Comparison of ENCODE assay signal across 9 cellular contexts in genomic region chr4:3480528-3481112, GRCh38. TPM values are rescaled to one million over a fixed set of nuclear protein-coding genes. Genes with fewer than 3 reads are reported as not detected.
DNase-seq lines count a peak whose midpoint lies in the region; ATAC-seq and TF ChIP-seq lines count a peak whose summit lies in the region.
"Had no signal": no experiment of that assay in that cellular context is flagged by ENCODE, and none has a peak within 500 bp of the region (broad histone marks: within the 10 kb centered on the region; RNA-seq: fewer than 3 reads in every experiment).

No MANE protein-coding gene starts in this region.

- H3K4me3 ChIP-seq in Panc1 (ENCODE audit: low read depth in 2 of 2, low read length in 2 of 2) (no peak overlapping the region), fibroblast of the aortic adventitia (ENCODE audit: low read depth, low read length) (no peak overlapping the region), stomach (no peak overlapping the region)

- peak; percentile 72 for ATAC-seq in Panc1

- peaks cover 14% of the 10 kb centered on the region for H3K4me1 ChIP-seq in Panc1 (ENCODE audit: control insufficient read depth, insufficient read depth, low read length)
- peaks cover 36 to 56% (median 53%) of the 10 kb centered on the region in 4 donors for H3K4me1 ChIP-seq in stomach

- no peak overlapping the region for H3K27ac ChIP-seq in Panc1 (ENCODE audit: low read length)
- H3K27ac ChIP-seq in stomach: peak overlapping the region in 1 of 5 donors; percentile 81

- no peaks in the 10 kb centered on the region for H3K36me3 Mint-ChIP-seq in activated T-helper 1 cell treated with anti-CD3 and anti-CD28 coated beads, Interleukin-12 subunit alpha, Interleukin-12 subunit beta, Interleukin-2, Interleukin-4 antibody, amounts not matched to agents 30 ng/mL and 10 ng/mL and 1 ng/mL, durations not matched to agents 14 hours and 24 hours and 36 hours (ENCODE audit: low read depth)
- no peaks in the 10 kb centered on the region for H3K36me3 Mint-ChIP-seq in neural crest cell (ENCODE audit: low read depth)

- no TSS peak for BruUV-seq in Panc1 (replicated peaks; lab: Mats Ljungman, UMichigan)

- peaks cover 8% of the 10 kb centered on the region for H3K27me3 Mint-ChIP-seq in activated T-helper 1 cell treated with anti-CD3 and anti-CD28 coated beads, Interleukin-12 subunit alpha, Interleukin-12 subunit beta, Interleukin-2, Interleukin-4 antibody, amounts not matched to agents 30 ng/mL and 10 ng/mL and 1 ng/mL, durations not matched to agents 14 hours and 24 hours and 36 hours (ENCODE audit: insufficient read depth)
- peaks cover 8% of the 10 kb centered on the region for H3K27me3 Mint-ChIP-seq in neural crest cell (ENCODE audit: low read depth)

- DNase-seq in NCI-H1105 treated with DMSO at 0.1 percent for 48 hours (lab: John Stamatoyannopoulos, UW) (peak; percentile 27), NCI-H1105 (lab: John Stamatoyannopoulos, UW) (no peak), HT1080 (ENCODE audit: low read depth) (peak; percentile 81), Panc1 (ENCODE audit: low read depth, low spot score) (peak; percentile 24), fibroblast of the aortic adventitia (ENCODE audit: low read depth) (peak; percentile 72), neural crest cell (ENCODE audit: low read depth, low spot score) (peak; percentile 100), stomach (peak; percentile 83)
- peak; percentile 61 for DNase-seq in activated T-helper 1 cell treated with anti-CD3 and anti-CD28 coated beads, Interleukin-12 subunit alpha, Interleukin-12 subunit beta, Interleukin-2, Interleukin-4 antibody, amounts not matched to agents 30 ng/mL and 10 ng/mL and 1 ng/mL, durations not matched to agents 14 hours and 24 hours and 36 hours (ENCODE audit: low spot score)

- CTCF ChIA-PET in Panc1 (lab: Charles Lee): interaction anchor here (0.6 to 1.6 kb wide), 8 partner anchors 11 to 400 kb away, joined by 3 to 5 read pairs (median 3); partner anchors contain the start of gene HGFAC

- no peak overlapping the region for H3K27ac Mint-ChIP-seq in activated T-helper 1 cell treated with anti-CD3 and anti-CD28 coated beads, Interleukin-12 subunit alpha, Interleukin-12 subunit beta, Interleukin-2, Interleukin-4 antibody, amounts not matched to agents 30 ng/mL and 10 ng/mL and 1 ng/mL, durations not matched to agents 14 hours and 24 hours and 36 hours
- H3K27ac Mint-ChIP-seq in neural crest cell (ENCODE audit: unreplicated experiment): no peak overlapping the region

- TF ChIP-seq CTCF in Panc1 (IDR thresholded peaks at IDR 0.05) (peak; percentile 98), fibroblast of the aortic adventitia (IDR thresholded peaks at IDR 0.05; ENCODE audit: insufficient read depth, low read length) (peak; percentile 100), neural crest cell (conservative IDR thresholded peaks at IDR 0.05) (peak; percentile 99), stomach (IDR thresholded peaks at IDR 0.05) (peak in 6 of 7 experiments; percentile 75 to 100 (median 96))

- in situ Hi-C loops in Panc1 (cut with HindIII; ENCODE audit: low pct_unique_long_range_greater_than_20kb, low sequenced_read_pairs): no loop called here

- no peak for TF ChIP-seq EP300 in stomach (IDR thresholded peaks at IDR 0.05)

- H3K9me3 Mint-ChIP-seq in activated T-helper 1 cell treated with anti-CD3 and anti-CD28 coated beads, Interleukin-12 subunit alpha, Interleukin-12 subunit beta, Interleukin-2, Interleukin-4 antibody, amounts not matched to agents 30 ng/mL and 10 ng/mL and 1 ng/mL, durations not matched to agents 14 hours and 24 hours and 36 hours: no peaks in the 10 kb centered on the region
- H3K9me3 Mint-ChIP-seq in neural crest cell: no peaks in the 10 kb centered on the region

- intact Hi-C loops in Panc1 (cut with micrococcal nuclease; ENCODE audit: unreplicated experiment) (no loop called here), stomach (cut with DNase I; ENCODE audit: low total_unique reads) (no loop called here)
- intact Hi-C loops in activated T-helper 1 cell treated with anti-CD3 and anti-CD28 coated beads, Interleukin-12 subunit alpha, Interleukin-12 subunit beta, Interleukin-2, Interleukin-4 antibody, amounts not matched to agents 30 ng/mL and 10 ng/mL and 1 ng/mL, durations not matched to agents 14 hours and 24 hours and 36 hours (cut with micrococcal nuclease): loop anchor here (1.0 kb wide), 2 partner anchors 134 to 374 kb away; no protein-coding TSS in a partner anchor

- H3K27me3 ChIP-seq in Panc1 (ENCODE audit: control insufficient read depth, insufficient read depth, low read length) (no peaks in the 10 kb centered on the region), stomach (peaks cover 0 to 72% (median 18%) of the 10 kb centered on the region in 3 donors)

- H3K9me3 ChIP-seq in Panc1 (ENCODE audit: control insufficient read depth, insufficient read depth, low read depth, low read length) (no peaks in the 10 kb centered on the region), stomach (no peaks in the 10 kb centered on the region)

- no peak overlapping the region for H3K4me3 Mint-ChIP-seq in activated T-helper 1 cell treated with anti-CD3 and anti-CD28 coated beads, Interleukin-12 subunit alpha, Interleukin-12 subunit beta, Interleukin-2, Interleukin-4 antibody, amounts not matched to agents 30 ng/mL and 10 ng/mL and 1 ng/mL, durations not matched to agents 14 hours and 24 hours and 36 hours
- peak overlapping the region; percentile 23 for H3K4me3 Mint-ChIP-seq in neural crest cell

- H3K36me3 ChIP-seq in Panc1 (ENCODE audit: control insufficient read depth, insufficient read depth, low read length) (no peaks in the 10 kb centered on the region), stomach (no peaks in the 10 kb centered on the region)

- POLR2A ChIA-PET in Panc1 (lab: Charles Lee): no interaction called here

- H3K4me1 Mint-ChIP-seq in activated T-helper 1 cell treated with anti-CD3 and anti-CD28 coated beads, Interleukin-12 subunit alpha, Interleukin-12 subunit beta, Interleukin-2, Interleukin-4 antibody, amounts not matched to agents 30 ng/mL and 10 ng/mL and 1 ng/mL, durations not matched to agents 14 hours and 24 hours and 36 hours (ENCODE audit: low read depth): no peaks in the 10 kb centered on the region
- peaks cover 16% of the 10 kb centered on the region for H3K4me1 Mint-ChIP-seq in neural crest cell

- no peak for TF ChIP-seq POLR2A in stomach (IDR thresholded peaks at IDR 0.05)

- 19 to 29% (median 23%) methylated on average over 14 to 17 of the region's 17 CpGs for WGBS in stomach, 5 donors

RNA-seq across cellular contexts. Expression of gene DOK7, which starts 17.5 kb away (rescaled TPM):
- not detected in 2 replicates for total RNA-seq in HT1080 (2014; rRNA removed; shearing (Covaris generic))
- polyA plus RNA-seq in HT1080 (2015; cell fraction: cytosol; rRNA removed): 0.05 TPM in 1 of 2 replicates, not detected in the other
- polyA plus RNA-seq in HT1080 (2015; cell fraction: nucleus; rRNA removed): 0.05 and 0.18 TPM in 2 replicates
- total RNA-seq in Panc1 (2021; ENCODE audit: unreplicated experiment): 2.4 TPM
- 1.9 TPM for polyA plus RNA-seq in Panc1 (2012; ENCODE audit: insufficient read length)
- not detected in 2 replicates for total RNA-seq in activated T-helper 1 cell treated with anti-CD3 and anti-CD28 coated beads, Interleukin-12 subunit alpha, Interleukin-12 subunit beta, Interleukin-2, Interleukin-4 antibody, amounts not matched to agents 30 ng/mL and 10 ng/mL and 1 ng/mL, durations not matched to agents 14 hours and 24 hours and 36 hours
- total RNA-seq in fibroblast of the aortic adventitia (ENCODE audit: low replicate concordance): not detected in 2 replicates
- 0.16 TPM in 1 of 2 replicates, not detected in the other for total RNA-seq in neural crest cell
- 1 to 10 TPM in 3 of 5 donors, under 1 TPM in 1, not detected in 1; 0.37 to 8.1 (median 4.6) TPM for total RNA-seq in stomach
- polyA plus RNA-seq in stomach: 1 to 10 TPM; 1.7 to 5.0 (median 4.3) TPM
- total RNA-seq: subcutaneous adipose tissue had no signal

RNA-seq across cellular contexts. Expression of gene HGFAC, which starts 38.9 kb away (rescaled TPM):
- not detected in 2 replicates for total RNA-seq in HT1080 (2014; rRNA removed; shearing (Covaris generic))
- not detected in 2 replicates for polyA plus RNA-seq in HT1080 (2015; cell fraction: cytosol; rRNA removed)
- polyA plus RNA-seq in HT1080 (2015; cell fraction: nucleus; rRNA removed): not detected in 2 replicates
- 0.59 TPM for total RNA-seq in Panc1 (2021; ENCODE audit: unreplicated experiment)
- 0.55 TPM for polyA plus RNA-seq in Panc1 (2012; ENCODE audit: insufficient read length)
- total RNA-seq in activated T-helper 1 cell treated with anti-CD3 and anti-CD28 coated beads, Interleukin-12 subunit alpha, Interleukin-12 subunit beta, Interleukin-2, Interleukin-4 antibody, amounts not matched to agents 30 ng/mL and 10 ng/mL and 1 ng/mL, durations not matched to agents 14 hours and 24 hours and 36 hours: not detected in 2 replicates
- not detected in 2 replicates for total RNA-seq in fibroblast of the aortic adventitia (ENCODE audit: low replicate concordance)
- total RNA-seq in neural crest cell: 1.3 and 1.6 TPM in 2 replicates
- total RNA-seq in stomach: not detected
- polyA plus RNA-seq in stomach: 1 to 10 TPM in 2 of 3 donors, under 1 TPM in 1; 0.50 to 3.4 (median 1.2) TPM
- total RNA-seq: subcutaneous adipose tissue had no signal

RNA-seq across cellular contexts. Expression of gene LRPAP1, which starts 51.6 kb away (rescaled TPM):
- total RNA-seq in HT1080 (2014; rRNA removed; shearing (Covaris generic)): 160 and 256 TPM in 2 replicates
- 144 and 192 TPM in 2 replicates for polyA plus RNA-seq in HT1080 (2015; cell fraction: cytosol; rRNA removed)
- polyA plus RNA-seq in HT1080 (2015; cell fraction: nucleus; rRNA removed): 196 and 280 TPM in 2 replicates
- total RNA-seq in Panc1 (2021; ENCODE audit: unreplicated experiment) (110 TPM), fibroblast of the aortic adventitia (ENCODE audit: low replicate concordance) (61.0 and 87.7 TPM in 2 replicates), neural crest cell (106 and 116 TPM in 2 replicates), stomach (10 to 100 TPM; 32.5 to 92.0 (median 64.2) TPM)
- 148 TPM for polyA plus RNA-seq in Panc1 (2012; ENCODE audit: insufficient read length)
- 86.4 and 88.1 TPM in 2 replicates for total RNA-seq in activated T-helper 1 cell treated with anti-CD3 and anti-CD28 coated beads, Interleukin-12 subunit alpha, Interleukin-12 subunit beta, Interleukin-2, Interleukin-4 antibody, amounts not matched to agents 30 ng/mL and 10 ng/mL and 1 ng/mL, durations not matched to agents 14 hours and 24 hours and 36 hours
- 10 to 100 TPM; 31.5 to 79.9 (median 41.4) TPM for polyA plus RNA-seq in stomach
